Comparison of ENCODE assay signal across 40 cellular contexts in the genomic region with DNA sequence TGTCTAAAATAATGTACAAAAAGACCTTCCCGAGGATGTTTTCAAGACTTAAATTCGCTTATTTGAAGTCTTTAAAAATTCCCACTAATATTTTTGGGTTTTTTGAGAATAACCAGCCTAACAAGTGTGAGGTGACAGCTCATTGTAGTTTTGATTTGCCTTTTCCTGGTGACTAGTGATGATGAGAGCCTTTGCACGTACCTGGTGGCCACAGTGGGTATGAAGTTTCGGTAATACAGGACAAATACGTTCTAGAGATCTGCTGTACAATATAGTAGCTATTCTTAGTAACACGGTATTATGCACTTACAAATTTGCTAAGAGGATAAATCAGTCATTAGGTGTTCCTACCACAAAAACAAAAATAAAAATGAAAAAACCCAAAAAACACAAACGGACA.
"Had no signal": no experiment of that assay in that cellular context is flagged by ENCODE, and none has a peak within 500 bp of the region (broad histone marks: within the 10 kb centered on the region; RNA-seq: fewer than 3 reads in every experiment).

No MANE protein-coding gene starts in this region.

- DNase-seq: activated effector memory CD4-positive, alpha-beta T cell treated with anti-CD3 and anti-CD28 coated beads, Interleukin-2, amount 50 U/mL, for 16 hours; activated effector memory CD4-positive, alpha-beta T cell treated with Interleukin-2 at 50 U/mL for 16 hours; activated gamma-delta T cell; activated gamma-delta T cell treated with Interleukin-2 at 50 U/mL for 16 hours; activated naive CD4-positive, alpha-beta T cell; activated naive CD4-positive, alpha-beta T cell treated with anti-CD3 and anti-CD28 coated beads for 36 hours; activated naive CD4-positive, alpha-beta T cell treated with anti-CD3 and anti-CD28 coated beads, Interleukin-2, amount 10 ng/mL, durations not matched to agents 7 days and 5 days; activated naive CD4-positive, alpha-beta T cell treated with anti-CD3 and anti-CD28 coated beads, Interleukin-2, amount 50 U/mL, for 16 hours; activated naive CD4-positive, alpha-beta T cell treated with Interleukin-2 at 50 U/mL for 16 hours; activated naive CD8-positive, alpha-beta T cell treated with anti-CD3 and anti-CD28 coated beads for 36 hours; activated naive CD8-positive, alpha-beta T cell treated with anti-CD3 and anti-CD28 coated beads, Interleukin-2, amount 10 ng/mL, durations not matched to agents 7 days and 5 days; activated naive CD8-positive, alpha-beta T cell treated with anti-CD3 and anti-CD28 coated beads, Interleukin-2, amount 50 U/mL, for 24 hours; activated T-cell treated with anti-CD3 and anti-CD28 coated beads, Interleukin-2, amount 50 U/mL, for 1 hour; activated T-cell treated with anti-CD3 and anti-CD28 coated beads, Interleukin-2, amount 50 U/mL, for 24 hours; activated T-cell treated with anti-CD3 and anti-CD28 coated beads, Interleukin-2, amount 50 U/mL, for 4 hours; activated T-cell treated with anti-CD3 and anti-CD28 coated beads, Interleukin-2, amount 50 U/mL, for 48 hours; activated T-cell treated with anti-CD3 and anti-CD28 coated beads, Interleukin-2, amount 50 U/mL, for 72 hours; adrenal gland; amniotic stem cell; amygdala; anterior cingulate cortex; aorta; body of pancreas; brain microvascular endothelial cell; caudate nucleus; central memory CD4-positive, alpha-beta T cell; cerebellar nuclear complex had no signal

- FAIRE-seq: astrocyte, bronchial epithelial cell had no signal

- H3K27me3 Mint-ChIP-seq: activated naive CD4-positive, alpha-beta T cell treated with anti-CD3 and anti-CD28 coated beads, Interleukin-2, amount 10 ng/mL, durations not matched to agents 7 days and 5 days; activated naive CD4-positive, alpha-beta T cell treated with anti-CD3 and anti-CD28 coated beads, Interleukin-2, amount 50 U/mL, for 24 hours; activated naive CD8-positive, alpha-beta T cell; activated naive CD8-positive, alpha-beta T cell treated with anti-CD3 and anti-CD28 coated beads for 36 hours; activated naive CD8-positive, alpha-beta T cell treated with anti-CD3 and anti-CD28 coated beads, Interleukin-2, amount 10 ng/mL, durations not matched to agents 7 days and 5 days; activated naive CD8-positive, alpha-beta T cell treated with anti-CD3 and anti-CD28 coated beads, Interleukin-2, amount 50 U/mL, for 24 hours; activated T-cell treated with anti-CD3 and anti-CD28 coated beads, Interleukin-2, amount 50 U/mL, for 24 hours; activated T-helper 17 cell treated with anti-CD3 and anti-CD28 coated beads, Interleukin-2, amount 50 U/mL, for 72 hours; brain; central memory CD8-positive, alpha-beta T cell had no signal

- H3K4me1 Mint-ChIP-seq: activated naive CD4-positive, alpha-beta T cell treated with anti-CD3 and anti-CD28 coated beads, Interleukin-2, amount 10 ng/mL, durations not matched to agents 7 days and 5 days; activated naive CD4-positive, alpha-beta T cell treated with anti-CD3 and anti-CD28 coated beads, Interleukin-2, amount 50 U/mL, for 24 hours; activated naive CD8-positive, alpha-beta T cell treated with anti-CD3 and anti-CD28 coated beads for 36 hours; activated naive CD8-positive, alpha-beta T cell treated with anti-CD3 and anti-CD28 coated beads, Interleukin-2, amount 10 ng/mL, durations not matched to agents 7 days and 5 days; activated naive CD8-positive, alpha-beta T cell treated with anti-CD3 and anti-CD28 coated beads, Interleukin-2, amount 50 U/mL, for 24 hours; activated T-helper 17 cell treated with anti-CD3 and anti-CD28 coated beads, Interleukin-2, amount 50 U/mL, for 72 hours; central memory CD8-positive, alpha-beta T cell had no signal

- H3K4me3 Mint-ChIP-seq: activated naive CD4-positive, alpha-beta T cell treated with anti-CD3 and anti-CD28 coated beads for 36 hours; activated naive CD4-positive, alpha-beta T cell treated with anti-CD3 and anti-CD28 coated beads, Interleukin-2, amount 10 ng/mL, durations not matched to agents 7 days and 5 days; activated naive CD4-positive, alpha-beta T cell treated with anti-CD3 and anti-CD28 coated beads, Interleukin-2, amount 50 U/mL, for 24 hours; activated naive CD8-positive, alpha-beta T cell; activated naive CD8-positive, alpha-beta T cell treated with anti-CD3 and anti-CD28 coated beads for 36 hours; activated naive CD8-positive, alpha-beta T cell treated with anti-CD3 and anti-CD28 coated beads, Interleukin-2, amount 10 ng/mL, durations not matched to agents 7 days and 5 days; activated naive CD8-positive, alpha-beta T cell treated with anti-CD3 and anti-CD28 coated beads, Interleukin-2, amount 50 U/mL, for 24 hours; activated T-cell treated with anti-CD3 and anti-CD28 coated beads, Interleukin-2, amount 50 U/mL, for 24 hours; activated T-cell treated with anti-CD3 and anti-CD28 coated beads, Interleukin-2, amount 50 U/mL, for 4 hours; activated T-cell treated with anti-CD3 and anti-CD28 coated beads, Interleukin-2, amount 50 U/mL, for 72 hours; activated T-helper 1 cell treated with anti-CD3 and anti-CD28 coated beads, Interleukin-12 subunit alpha, Interleukin-12 subunit beta, Interleukin-2, Interleukin-4 antibody, amounts not matched to agents 30 ng/mL and 10 ng/mL and 1 ng/mL, durations not matched to agents 14 hours and 24 hours and 36 hours; activated T-helper 17 cell treated with anti-CD3 and anti-CD28 coated beads, Interleukin-2, amount 50 U/mL, for 72 hours; brain; central memory CD8-positive, alpha-beta T cell had no signal

- H3K4me3 ChIP-seq: adrenal gland, ascending aorta, body of pancreas, breast epithelium, cardiac muscle cell had no signal

- H3K36me3 ChIP-seq: adrenal gland, ascending aorta, brain microvascular endothelial cell, breast epithelium, cardiac muscle cell had no signal

- H3K27ac ChIP-seq: adrenal gland, ascending aorta, body of pancreas, brain microvascular endothelial cell, breast epithelium, cardiac muscle cell had no signal

- H3K27ac Mint-ChIP-seq: activated naive CD4-positive, alpha-beta T cell treated with anti-CD3 and anti-CD28 coated beads for 36 hours; activated naive CD4-positive, alpha-beta T cell treated with anti-CD3 and anti-CD28 coated beads, Interleukin-2, amount 10 ng/mL, durations not matched to agents 7 days and 5 days; activated naive CD4-positive, alpha-beta T cell treated with anti-CD3 and anti-CD28 coated beads, Interleukin-2, amount 50 U/mL, for 24 hours; activated naive CD4-positive, alpha-beta T cell treated with anti-CD3 and anti-CD28 coated beads, Interleukin-2, amount 50 U/mL, for 72 hours; activated naive CD8-positive, alpha-beta T cell; activated naive CD8-positive, alpha-beta T cell treated with anti-CD3 and anti-CD28 coated beads for 36 hours; activated naive CD8-positive, alpha-beta T cell treated with anti-CD3 and anti-CD28 coated beads, Interleukin-2, amount 10 ng/mL, durations not matched to agents 7 days and 5 days; activated naive CD8-positive, alpha-beta T cell treated with anti-CD3 and anti-CD28 coated beads, Interleukin-2, amount 50 U/mL, for 24 hours; activated T-cell treated with anti-CD3 and anti-CD28 coated beads, Interleukin-2, amount 50 U/mL, for 24 hours; activated T-cell treated with anti-CD3 and anti-CD28 coated beads, Interleukin-2, amount 50 U/mL, for 72 hours; activated T-helper 1 cell treated with anti-CD3 and anti-CD28 coated beads, Interleukin-12 subunit alpha, Interleukin-12 subunit beta, Interleukin-2, Interleukin-4 antibody, amounts not matched to agents 30 ng/mL and 10 ng/mL and 1 ng/mL, durations not matched to agents 14 hours and 24 hours and 36 hours; activated T-helper 17 cell treated with anti-CD3 and anti-CD28 coated beads, Interleukin-2, amount 50 U/mL, for 72 hours; activated T-helper 2 cell treated with anti-CD3 and anti-CD28 coated beads, Interferon-gamma antibody, Interleukin-2, Interleukin-4, amounts not matched to agents 10 μg/mL and 5 μg/mL and 100 μg/mL, durations not matched to agents 14 hours and 24 hours and 36 hours; brain had no signal

- H3K9me3 ChIP-seq: adrenal gland, ascending aorta, body of pancreas, breast epithelium had no signal

- H3K9me3 Mint-ChIP-seq: activated naive CD8-positive, alpha-beta T cell treated with anti-CD3 and anti-CD28 coated beads for 36 hours; activated T-cell treated with anti-CD3 and anti-CD28 coated beads, Interleukin-2, amount 50 U/mL, for 24 hours; brain had no signal

- H3K36me3 Mint-ChIP-seq: activated naive CD4-positive, alpha-beta T cell treated with anti-CD3 and anti-CD28 coated beads, Interleukin-2, amount 10 ng/mL, durations not matched to agents 7 days and 5 days; activated naive CD4-positive, alpha-beta T cell treated with anti-CD3 and anti-CD28 coated beads, Interleukin-2, amount 50 U/mL, for 24 hours; activated naive CD4-positive, alpha-beta T cell treated with anti-CD3 and anti-CD28 coated beads, Interleukin-2, amount 50 U/mL, for 72 hours; activated naive CD8-positive, alpha-beta T cell; activated naive CD8-positive, alpha-beta T cell treated with anti-CD3 and anti-CD28 coated beads for 36 hours; activated naive CD8-positive, alpha-beta T cell treated with anti-CD3 and anti-CD28 coated beads, Interleukin-2, amount 10 ng/mL, durations not matched to agents 7 days and 5 days; brain had no signal

- H3K27me3 ChIP-seq: adrenal gland, ascending aorta, body of pancreas, brain microvascular endothelial cell, breast epithelium, cardiac muscle cell had no signal

- ATAC-seq: activated naive CD4-positive, alpha-beta T cell treated with anti-CD3 and anti-CD28 coated beads, Interleukin-2, amount 50 U/mL, for 72 hours; activated naive CD8-positive, alpha-beta T cell treated with anti-CD3 and anti-CD28 coated beads, Interleukin-2, amount 50 U/mL, for 24 hours; activated T-cell treated with anti-CD3 and anti-CD28 coated beads, Interleukin-2, amount 50 U/mL, for 4 hours; activated T-cell treated with anti-CD3 and anti-CD28 coated beads, Interleukin-2, amount 50 U/mL, for 72 hours; activated T-helper 17 cell treated with anti-CD3 and anti-CD28 coated beads, Interleukin-2, amount 50 U/mL, for 72 hours; body of pancreas had no signal

- H3K4me1 ChIP-seq: adrenal gland, ascending aorta, body of pancreas, breast epithelium had no signal
